8 cellular contexts compared by ENCODE assay signal in genomic region chr12:42372154-42372791, GRCh38. TPM values are rescaled to one million over a fixed set of nuclear protein-coding genes. Genes with fewer than 3 reads are reported as not detected.
DNase-seq lines count a peak whose midpoint lies in the region; ATAC-seq, FAIRE-seq and TF ChIP-seq lines count a peak whose summit lies in the region.

No MANE protein-coding gene starts in this region.

- H3K27ac ChIP-seq in brain microvascular endothelial cell (no peak overlapping the region), keratinocyte (ENCODE audit: control insufficient read depth, insufficient read depth, low read length) (no peak overlapping the region), thyroid gland (no peak overlapping the region)

- H3K9ac ChIP-seq in keratinocyte (ENCODE audit: control insufficient read depth, extremely low read depth, insufficient read depth, low read length): no peak overlapping the region

- no peak overlapping the region for H2AFZ ChIP-seq in keratinocyte (ENCODE audit: control insufficient read depth, low read length)

- H3K36me3 ChIP-seq in brain microvascular endothelial cell (replicated peaks): peaks cover 6% of the 10 kb centered on the region
- H3K36me3 ChIP-seq in keratinocyte (ENCODE audit: control insufficient read depth in 2 of 2, extremely low read depth in 1 of 2, insufficient read depth in 2 of 2, low read length in 2 of 2): peaks cover 0 to 3% of the 10 kb centered on the region in 2 experiments
- peaks cover 0 to 12% of the 10 kb centered on the region in 2 donors for H3K36me3 ChIP-seq in thyroid gland

- ATAC-seq in GM21576 (IDR thresholded peaks at IDR 0.05; ENCODE audit: unreplicated experiment): peak; percentile 68

- dilution Hi-C loops in keratinocyte (cut with MboI; ENCODE audit: extremely low pct_ligation_motif_present, low sequenced_read_pairs): no loop called here

- FAIRE-seq in keratinocyte (lab: Jason Lieb, UNC): peak; percentile 51

- H3K4me3 Mint-ChIP-seq in activated naive CD4-positive, alpha-beta T cell treated with anti-CD3 and anti-CD28 coated beads, Interleukin-2, amount 10 ng/mL, durations not matched to agents 7 days and 5 days: no peak overlapping the region

- H3K4me2 ChIP-seq in keratinocyte (ENCODE audit: control insufficient read depth, extremely low read depth, insufficient read depth, low read depth, low read length): no peak overlapping the region

- peak; percentile 37 for DNase-seq in activated naive CD4-positive, alpha-beta T cell treated with anti-CD3 and anti-CD28 coated beads, Interleukin-2, amount 10 ng/mL, durations not matched to agents 7 days and 5 days
- DNase-seq in activated naive CD4-positive, alpha-beta T cell (lab: John Stamatoyannopoulos, UW): no peak
- DNase-seq in HS-27A (ENCODE audit: low read depth) (peak; percentile 12), NCI-H748 treated with DMSO at 0.1 percent for 48 hours (lab: John Stamatoyannopoulos, UW) (peak; percentile 67), brain microvascular endothelial cell (peak; percentile 33), keratinocyte (ENCODE audit: low read depth, low spot score) (no peak), thyroid gland (no peak)

- H3K79me2 ChIP-seq in keratinocyte (ENCODE audit: control insufficient read depth, insufficient read depth, low read length): peaks cover 12% of the 10 kb centered on the region

- H3K9me3 ChIP-seq in keratinocyte (ENCODE audit: control insufficient read depth, low read depth, low read length) (no peaks in the 10 kb centered on the region), thyroid gland (no peaks in the 10 kb centered on the region)

- no peaks in the 10 kb centered on the region for H3K4me1 Mint-ChIP-seq in activated naive CD4-positive, alpha-beta T cell treated with anti-CD3 and anti-CD28 coated beads, Interleukin-2, amount 10 ng/mL, durations not matched to agents 7 days and 5 days

- intact Hi-C loops in thyroid gland (cut with DNase I): no loop called here

- peaks cover 4% of the 10 kb centered on the region for H3K4me1 ChIP-seq in keratinocyte (ENCODE audit: control insufficient read depth, extremely low read depth, insufficient read depth, low read length)
- no peaks in the 10 kb centered on the region for H3K4me1 ChIP-seq in thyroid gland

- no peak overlapping the region for H3K27ac Mint-ChIP-seq in activated naive CD4-positive, alpha-beta T cell treated with anti-CD3 and anti-CD28 coated beads, Interleukin-2, amount 10 ng/mL, durations not matched to agents 7 days and 5 days

- H3K27me3 ChIP-seq in brain microvascular endothelial cell (replicated peaks) (no peaks in the 10 kb centered on the region), keratinocyte (ENCODE audit: control insufficient read depth, extremely low read depth, insufficient read depth, low read length) (no peaks in the 10 kb centered on the region), thyroid gland (no peaks in the 10 kb centered on the region)

- peaks cover 8% of the 10 kb centered on the region for H3K36me3 Mint-ChIP-seq in activated naive CD4-positive, alpha-beta T cell treated with anti-CD3 and anti-CD28 coated beads, Interleukin-2, amount 10 ng/mL, durations not matched to agents 7 days and 5 days

- H3K4me3 ChIP-seq in brain microvascular endothelial cell (ENCODE audit: low read depth, low read length) (no peak overlapping the region), keratinocyte (ENCODE audit: control insufficient read depth in 2 of 3, extremely low read depth in 1 of 3, insufficient read depth in 2 of 3, low read depth in 1 of 3, low read length in 3 of 3) (no peak overlapping the region), thyroid gland (replicated peaks in 1 of 3) (no peak overlapping the region)

- H3K27me3 Mint-ChIP-seq in activated naive CD4-positive, alpha-beta T cell treated with anti-CD3 and anti-CD28 coated beads, Interleukin-2, amount 10 ng/mL, durations not matched to agents 7 days and 5 days: no peaks in the 10 kb centered on the region

- WGBS in thyroid gland, 2 donors: 90% methylated on average over 2 of the region's 2 CpGs

- TF ChIP-seq CTCF in brain microvascular endothelial cell (IDR thresholded peaks at IDR 0.05; ENCODE audit: low read depth, low read length, missing control alignments) (peak; percentile 75), keratinocyte (optimal IDR thresholded peaks at IDR 0.05 in 1 of 3, IDR thresholded peaks at IDR 0.05 in 1 of 3, conservative IDR thresholded peaks at IDR 0.05 in 1 of 3; ENCODE audit: extremely low read depth in 1 of 3, insufficient read depth in 2 of 3, low read length in 3 of 3) (peak; percentile 72 to 79 (median 75)), thyroid gland (IDR thresholded peaks at IDR 0.05) (peak; percentile 37 to 73 (median 62))

- H4K20me1 ChIP-seq in keratinocyte (ENCODE audit: control insufficient read depth, extremely low read depth, insufficient read depth, low read length): no peaks in the 10 kb centered on the region

- CTCF ChIA-PET in activated naive CD4-positive, alpha-beta T cell treated with anti-CD3 and anti-CD28 coated beads, Interleukin-2, amount 10 ng/mL, durations not matched to agents 7 days and 5 days (lab: Charles Lee): interaction anchor here (0.6 to 2.1 kb wide), 29 partner anchors 9 to 1004 kb away, joined by 3 to 17 read pairs (median 3); partner anchors contain the start of genes PPHLN1 and ZCRB1

- H3K9me1 ChIP-seq in keratinocyte (ENCODE audit: control insufficient read depth, extremely low read depth, insufficient read depth, low read length): no peaks in the 10 kb centered on the region

- in situ Hi-C loops in brain microvascular endothelial cell (cut with HindIII; ENCODE audit: low pct_ligation_motif_present, low sequenced_read_pairs): no loop called here

- TF ChIP-seq POLR2A in thyroid gland (IDR thresholded peaks at IDR 0.05): no peak

- no peaks in the 10 kb centered on the region for H3K9me3 Mint-ChIP-seq in activated naive CD4-positive, alpha-beta T cell treated with anti-CD3 and anti-CD28 coated beads, Interleukin-2, amount 10 ng/mL, durations not matched to agents 7 days and 5 days

RNA-seq across cellular contexts. Expression of gene PPHLN1, which starts 46.3 kb away (rescaled TPM):
- polyA plus RNA-seq in keratinocyte: 57.0 to 95.5 TPM (median 79.5 TPM) in 3 replicates
- 67.8 TPM for polyA plus RNA-seq in keratinocyte (2011; ENCODE audit: low read depth)
- polyA plus RNA-seq in keratinocyte (2011; cell fraction: cytosol; rRNA removed): 43.8 and 72.2 TPM in 2 replicates
- polyA plus RNA-seq in keratinocyte (2011; cell fraction: nucleus; rRNA removed): 88.0 and 129 TPM in 2 replicates
- 38.5 and 68.0 TPM in 2 replicates for polyA plus RNA-seq in keratinocyte (2012; ENCODE audit: low replicate concordance)
- polyA minus RNA-seq in keratinocyte: 7.4 to 64.3 TPM (median 22.4 TPM) in 3 replicates
- 32.4 TPM for polyA minus RNA-seq in keratinocyte (2011; cell fraction: cytosol; rRNA and poly(A)+ RNA removed)
- polyA minus RNA-seq in keratinocyte (2011; cell fraction: nucleus; rRNA and poly(A)+ RNA removed): 38.4 and 75.8 TPM in 2 replicates
- 10 to 100 TPM; 57.9 to 91.3 (median 66.3) TPM for total RNA-seq in thyroid gland

RNA-seq across cellular contexts. Expression of gene ZCRB1, which starts 46.4 kb away (rescaled TPM):
- polyA plus RNA-seq in keratinocyte: 29.9 to 41.6 TPM (median 39.1 TPM) in 3 replicates
- 150 TPM for polyA plus RNA-seq in keratinocyte (2011; ENCODE audit: low read depth)
- 28.9 and 41.3 TPM in 2 replicates for polyA plus RNA-seq in keratinocyte (2011; cell fraction: cytosol; rRNA removed)
- 4.4 and 9.0 TPM in 2 replicates for polyA plus RNA-seq in keratinocyte (2011; cell fraction: nucleus; rRNA removed)
- 51.3 and 61.9 TPM in 2 replicates for polyA plus RNA-seq in keratinocyte (2012; ENCODE audit: low replicate concordance)
- 11.8 to 21.0 TPM (median 16.4 TPM) in 3 replicates for polyA minus RNA-seq in keratinocyte
- 17.6 TPM for polyA minus RNA-seq in keratinocyte (2011; cell fraction: cytosol; rRNA and poly(A)+ RNA removed)
- 6.0 and 7.4 TPM in 2 replicates for polyA minus RNA-seq in keratinocyte (2011; cell fraction: nucleus; rRNA and poly(A)+ RNA removed)
- total RNA-seq in thyroid gland: 10 to 100 TPM; 30.7 to 42.3 (median 34.9) TPM

Comparison
In these comparisons a context has a peak if more than half of its experiments do, and no peak if none do; other contexts are left out.
1. DNase-seq: peak in activated naive CD4-positive, alpha-beta T cell treated with anti-CD3 and anti-CD28 coated beads, Interleukin-2, amount 10 ng/mL, durations not matched to agents 7 days and 5 days (single experiment), HS-27A (single experiment), NCI-H748 treated with DMSO at 0.1 percent for 48 hours (single experiment) and brain microvascular endothelial cell (single experiment); none in activated naive CD4-positive, alpha-beta T cell (0 of 4), keratinocyte (single experiment) and thyroid gland (0 of 2).
2. Peak in every context shown above with its lines, with median percentiles within 50 percentile points of each other: CTCF ChIP-seq.